In genomic region chr3:16841906-16842709, GRCh38 we compare ENCODE assay signal across 8 cellular contexts. TPM values are rescaled to one million over a fixed set of nuclear protein-coding genes. Genes with fewer than 3 reads are reported as not detected.
A peak's percentile ranks its signal among the peaks of the same experiment; 100 is the strongest.
DNase-seq lines count a peak whose midpoint lies in the region; ATAC-seq and TF ChIP-seq lines count a peak whose summit lies in the region.

No MANE protein-coding gene starts in this region.

- DNase-seq in Daoy (ENCODE audit: low read depth) = peak; percentile 5
- peak; percentile 46 to 48 for DNase-seq in activated CD8-positive, alpha-beta memory T cell treated with anti-CD3 and anti-CD28 coated beads for 1 hour (ENCODE audit: extremely low read depth in 1 of 2, low read depth in 1 of 2)
- peak; percentile 65 for DNase-seq in Right ventricle myocardium superior
- DNase-seq in stimulated activated CD4-positive, alpha-beta T cell treated with anti-CD3 and anti-CD28 coated beads, Interleukin-4, amount 100 ng/mL, for 24 hours = peak; percentile 75
- DNase-seq in HuH-7.5 (ENCODE audit: low spot score) = no peak
- no peak for DNase-seq in vagina (ENCODE audit: extremely low spot score in 2 of 2)

- no peaks in the 10 kb centered on the region for H3K4me1 ChIP-seq in vagina

- no peaks in the 10 kb centered on the region for H3K36me3 ChIP-seq in KOPT-K1 (ENCODE audit: insufficient read depth, low read length)
- no peaks in the 10 kb centered on the region for H3K36me3 ChIP-seq in vagina

- ATAC-seq in GM21447 (IDR thresholded peaks at IDR 0.05; ENCODE audit: unreplicated experiment) = peak; percentile 76
- peak; percentile 51 for ATAC-seq in Right ventricle myocardium superior (ENCODE audit: poor library complexity)

- TF ChIP-seq POLR2A in vagina (IDR thresholded peaks at IDR 0.05) = no peak

- H3K9me3 ChIP-seq in KOPT-K1 (ENCODE audit: insufficient read depth, low read length, poor library complexity, severe bottlenecking) = no peaks in the 10 kb centered on the region
- no peaks in the 10 kb centered on the region for H3K9me3 ChIP-seq in vagina

- no peak for TF ChIP-seq CTCF in vagina (IDR thresholded peaks at IDR 0.05)

- H3K27me3 ChIP-seq in vagina = no peaks in the 10 kb centered on the region

- H3K27ac ChIP-seq in KOPT-K1 (ENCODE audit: low read depth, low read length, poor library complexity, severe bottlenecking) = peak overlapping the region; percentile 66
- H3K27ac ChIP-seq in vagina = no peak overlapping the region

- H3K4me3 ChIP-seq in vagina = no peak overlapping the region

- intact Hi-C loops in Right ventricle myocardium superior (cut with DNase I) (no loop called here), vagina (cut with DNase I) (no loop called here)

RNA-seq across cellular contexts. Expression of gene PLCL2, which starts 42.6 kb away (rescaled TPM):
- 2.7 and 6.7 TPM in 2 replicates for total RNA-seq in Daoy (2014; rRNA removed; shearing (Covaris generic))
- total RNA-seq in Right ventricle myocardium superior (64.5 TPM), vagina (5.6 TPM)

Comparison
In these comparisons a context has a peak if more than half of its experiments do, and no peak if none do; other contexts are left out.
1. DNase-seq: peak in Daoy (single experiment), activated CD8-positive, alpha-beta memory T cell treated with anti-CD3 and anti-CD28 coated beads for 1 hour (2 of 2), Right ventricle myocardium superior (single experiment) and stimulated activated CD4-positive, alpha-beta T cell treated with anti-CD3 and anti-CD28 coated beads, Interleukin-4, amount 100 ng/mL, for 24 hours (single experiment); none in HuH-7.5 (single experiment) and vagina (0 of 2).